ENCODE assay signal across 8 cellular contexts in the genomic region with DNA sequence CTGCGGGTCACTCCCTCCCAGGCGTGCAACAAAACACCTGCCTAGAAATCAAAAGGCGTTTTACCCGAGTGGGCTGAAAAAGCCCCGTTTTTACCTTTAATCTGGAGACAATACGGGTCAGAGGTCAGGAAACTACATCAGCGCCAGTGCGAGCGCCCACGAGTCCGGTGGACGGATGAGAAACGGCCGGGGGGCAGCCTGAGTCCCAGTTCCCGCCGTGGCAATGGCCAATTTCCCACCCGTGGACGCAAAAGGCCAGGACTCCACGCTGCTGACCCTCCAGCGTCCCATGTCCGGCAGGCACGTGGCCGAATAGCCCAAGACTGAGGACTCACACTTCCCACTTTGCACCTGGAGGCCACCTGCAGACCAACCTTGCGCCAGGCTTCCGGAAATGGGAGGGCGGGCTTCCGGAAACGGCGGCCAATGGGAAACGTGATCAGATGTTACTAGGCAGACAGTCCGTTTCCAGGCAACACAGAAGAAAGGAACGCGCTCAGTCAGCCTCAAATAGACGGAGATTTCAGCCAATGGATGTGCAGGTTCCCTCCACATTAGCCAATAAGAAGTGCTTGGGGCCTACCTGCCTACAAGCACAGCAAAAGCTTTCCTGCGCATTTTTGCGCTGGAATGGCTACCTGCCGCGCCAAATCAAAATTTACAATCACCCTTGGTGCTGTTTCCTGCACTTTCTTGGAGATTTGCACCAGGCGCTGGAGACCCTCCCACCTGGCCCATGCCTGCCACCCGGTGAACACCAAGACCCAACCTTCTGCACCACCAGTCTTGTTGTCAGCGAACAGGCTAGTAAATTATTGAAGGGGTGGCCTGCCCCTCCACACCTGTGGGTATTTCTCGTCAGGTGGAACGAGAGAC. TPM values are rescaled to one million over a fixed set of nuclear protein-coding genes. Genes with fewer than 3 reads are reported as not detected.
DNase-seq lines count a peak whose midpoint lies in the region; ATAC-seq, FAIRE-seq and TF ChIP-seq lines count a peak whose summit lies in the region.

No MANE protein-coding gene starts in this region.

- intact Hi-C loops in K562 (cut with micrococcal nuclease) (no loop called here), aorta (cut with DNase I) (no loop called here)

- no peak overlapping the region for H3K27ac ChIP-seq in Karpas-422 (ENCODE audit: low read length)
- no peak overlapping the region; the same call in 2 of the 3 replicates for H3K27ac ChIP-seq in K562 (ENCODE audit: extremely low read depth, low read depth, low read length)
- H3K27ac ChIP-seq in aorta (ENCODE audit: low read depth in 1 of 2, low read length in 2 of 2): no peak overlapping the region

- no peaks in the 10 kb centered on the region for H3K27me3 Mint-ChIP-seq in T-helper 2 cell treated with Interferon-gamma antibody and Interleukin-4, amounts not matched to agents 5 μg/mL and 100 μg/mL, for 36 hours (ENCODE audit: low read depth)

- peaks cover 65% of the 10 kb centered on the region for H3K9me3 Mint-ChIP-seq in T-helper 2 cell treated with Interferon-gamma antibody and Interleukin-4, amounts not matched to agents 5 μg/mL and 100 μg/mL, for 36 hours

- H2AFZ ChIP-seq in Karpas-422 (ENCODE audit: low read length): 0 out of 2 replicates have a peak overlapping the region, but pooled peaks have one; percentile 42
- peak overlapping the region; percentile 50; the same call in 1 of the 2 replicates for H2AFZ ChIP-seq in K562 (ENCODE audit: low read depth, low read length)

- DNase-seq in A172 (ENCODE audit: low spot score) (peak; percentile 71), Karpas-422 (peak; percentile 72), K562 (ENCODE audit: extremely low read depth in 1 of 4, low spot score in 3 of 4) (peak; percentile 18 to 33 (median 26)), hypothalamus (lab: John Stamatoyannopoulos, UW) (peak; percentile 24 to 96 (median 83)), renal cortical epithelial cell (ENCODE audit: low read depth) (peak; percentile 87), aorta (peak; percentile 82 to 88)
- DNase-seq in T-helper 2 cell treated with Interferon-gamma antibody and Interleukin-4, amounts not matched to agents 5 μg/mL and 100 μg/mL, for 36 hours (ENCODE audit: low spot score): peak; percentile 42

- TF ChIP-seq RAD21 in K562 (CRISPR knock-in tag; conservative IDR thresholded peaks at IDR 0.05 in 1 of 2, IDR thresholded peaks at IDR 0.05 in 1 of 2): no peak

- no peak for FAIRE-seq in K562 (lab: Jason Lieb, UNC)

- H3K9me1 ChIP-seq in K562 (ENCODE audit: control insufficient read depth, insufficient read depth, low read length): no peaks in the 10 kb centered on the region

- no peak for TF ChIP-seq CTCF in K562 (IDR thresholded peaks at IDR 0.05 in 2 of 3, conservative IDR thresholded peaks at IDR 0.05 in 1 of 3; ENCODE audit: insufficient read depth in 2 of 3, low read depth in 1 of 3, low read length in 3 of 3)

- H4K20me1 ChIP-seq in Karpas-422 (ENCODE audit: insufficient read depth, low read depth, low read length): no peaks in the 10 kb centered on the region
- no peaks in the 10 kb centered on the region for H4K20me1 ChIP-seq in K562 (replicated peaks; ENCODE audit: control insufficient read depth, insufficient read depth, low read length)

- no peaks in the 10 kb centered on the region for H3K27me3 ChIP-seq in Karpas-422 (ENCODE audit: low read length)
- no peaks in the 10 kb centered on the region for H3K27me3 ChIP-seq in K562 (ENCODE audit: control insufficient read depth in 2 of 2, insufficient read depth in 2 of 2, low read length in 2 of 2)
- no peaks in the 10 kb centered on the region for H3K27me3 ChIP-seq in aorta (ENCODE audit: control insufficient read depth in 1 of 2, insufficient read depth in 2 of 2, low read length in 1 of 2)

- H3K4me2 ChIP-seq in Karpas-422 (ENCODE audit: low read depth, low read length, poor library complexity, severe bottlenecking) (no peak overlapping the region), K562 (ENCODE audit: insufficient read depth, low read length) (peak overlapping the region; percentile 37)

- no peaks in the 10 kb centered on the region for H3K4me1 ChIP-seq in Karpas-422 (ENCODE audit: low read length)
- H3K4me1 ChIP-seq in K562 (replicated peaks in 1 of 2; ENCODE audit: control insufficient read depth in 2 of 2, insufficient read depth in 2 of 2, low read length in 2 of 2): peaks cover 0 to 4% of the 10 kb centered on the region in 2 experiments; a peak in 2 of 5 replicates
- no peaks in the 10 kb centered on the region for H3K4me1 ChIP-seq in aorta (ENCODE audit: control insufficient read depth in 1 of 2, insufficient read depth in 2 of 2, low read length in 2 of 2)

- CTCF ChIA-PET in K562 (lab: Yijun Ruan, JAX; ENCODE audit: low intra/inter-chr PET ratio): no interaction called here

- no peak for TF ChIP-seq POLR2A in K562 (conservative IDR thresholded peaks at IDR 0.05)

- H3K9me3 ChIP-seq in Karpas-422 (ENCODE audit: low read length) (peaks cover 18% of the 10 kb centered on the region; the same call in 1 of the 2 replicates), K562 (replicated peaks; ENCODE audit: control insufficient read depth, insufficient read depth, low read depth, low read length) (no peaks in the 10 kb centered on the region; the same call in 1 of the 2 replicates), aorta (ENCODE audit: control insufficient read depth, low read length) (peaks cover 3% of the 10 kb centered on the region)

- in situ Hi-C loops in K562 (cut with MboI): no loop called here

- H3K9me2 ChIP-seq in Karpas-422 (replicated peaks; ENCODE audit: insufficient read depth, low read length): no peaks in the 10 kb centered on the region

- peaks cover 5% of the 10 kb centered on the region for H3K36me3 Mint-ChIP-seq in T-helper 2 cell treated with Interferon-gamma antibody and Interleukin-4, amounts not matched to agents 5 μg/mL and 100 μg/mL, for 36 hours (ENCODE audit: low read depth)

- peak overlapping the region; percentile 17 for H3K27ac Mint-ChIP-seq in T-helper 2 cell treated with Interferon-gamma antibody and Interleukin-4, amounts not matched to agents 5 μg/mL and 100 μg/mL, for 36 hours

- POLR2A ChIA-PET in K562 (lab: Yijun Ruan, JAX): no interaction called here

- peak overlapping the region; percentile 64 for H3K4me3 Mint-ChIP-seq in T-helper 2 cell treated with Interferon-gamma antibody and Interleukin-4, amounts not matched to agents 5 μg/mL and 100 μg/mL, for 36 hours

- WGBS in K562 (ENCODE audit: insufficient coverage, low coverage, missing lambda C conversion rate): 3% methylated on average over 43 of the region's 43 CpGs
- 1 to 2% methylated on average over 43 of the region's 43 CpGs for WGBS in aorta, 2 donors

- H3K4me1 Mint-ChIP-seq in T-helper 2 cell treated with Interferon-gamma antibody and Interleukin-4, amounts not matched to agents 5 μg/mL and 100 μg/mL, for 36 hours (ENCODE audit: low read depth): peaks cover 2% of the 10 kb centered on the region

- TSS peak; percentile 59 for BruUV-seq in K562 (replicated peaks; lab: Mats Ljungman, UMichigan)

- H3K4me3 ChIP-seq in Karpas-422 (ENCODE audit: low read length) (peak overlapping the region; percentile 5; the same call in 1 of the 2 replicates), K562 (peak overlapping the region; percentile 33), aorta (ENCODE audit: low read length in 2 of 2) (peak overlapping the region; percentile 15 to 44)

- TF ChIP-seq EP300 in K562 (IDR thresholded peaks at IDR 0.05; ENCODE audit: low read length): no peak

- H3K9ac ChIP-seq in Karpas-422 (ENCODE audit: low read length) (no peak overlapping the region), K562 (ENCODE audit: insufficient read depth in 1 of 2, low read depth in 2 of 2, low read length in 2 of 2) (no peak overlapping the region)

- H3K79me2 ChIP-seq in Karpas-422 (ENCODE audit: low read length): no peaks in the 10 kb centered on the region
- H3K79me2 ChIP-seq in K562 (ENCODE audit: control insufficient read depth, insufficient read depth, low read length): no peaks in the 10 kb centered on the region

- peak; percentile 71 for ATAC-seq in GM18873 (IDR thresholded peaks at IDR 0.05; ENCODE audit: low FRiP score, unreplicated experiment)
- ATAC-seq in K562: peak; percentile 69
- ATAC-seq in aorta (ENCODE audit: low FRiP score): peak; percentile 95

- H3K36me3 ChIP-seq in Karpas-422 (ENCODE audit: insufficient read depth, low read length) (peaks cover 4% of the 10 kb centered on the region; the same call in 1 of the 2 replicates), K562 (ENCODE audit: control insufficient read depth, insufficient read depth, low read length) (no peaks in the 10 kb centered on the region), aorta (ENCODE audit: control insufficient read depth in 1 of 2, insufficient read depth in 2 of 2, low read length in 1 of 2) (peaks cover 0 to 2% of the 10 kb centered on the region in 2 donors)

TF ChIP-seq in K562, 482 proteins besides CTCF, POLR2A, EP300 and RAD21 (continues in another document):
- TF ChIP-seq ZNF184 (CRISPR knock-in tag; IDR thresholded peaks at IDR 0.05) (no peak), HNRNPK (IDR thresholded peaks at IDR 0.05; ENCODE audit: low read depth, low read length, poor library complexity, severe bottlenecking) (no peak), NONO (IDR thresholded peaks at IDR 0.05; ENCODE audit: low read depth in 2 of 2, low read length in 1 of 2) (no peak), DDX20 (tag; IDR thresholded peaks at IDR 0.05; ENCODE audit: low read depth) (no peak)

RNA-seq across cellular contexts. Expression of a gene that starts 47.4 kb away (rescaled TPM):
- total RNA-seq in A172 (2014; rRNA removed; shearing (Covaris generic)): 2.1 and 3.8 TPM in 2 replicates
- total RNA-seq in Karpas-422 (2014; rRNA removed; shearing (Covaris generic); ENCODE audit: low replicate concordance): 8.1 and 8.4 TPM in 2 replicates
- total RNA-seq in K562 (2011; cell fraction: chromatin; rRNA removed; ENCODE audit: low replicate concordance): 2.0 and 7.1 TPM in 2 replicates
- total RNA-seq in K562 (2011; cell fraction: nucleolus; rRNA removed): 1.3 and 2.3 TPM in 2 replicates
- 2.7 and 3.1 TPM in 2 replicates for total RNA-seq in K562 (2011; cell fraction: nucleoplasm; rRNA removed)
- total RNA-seq in K562 (2014; rRNA removed) (0.41 and 1.1 TPM in 2 replicates), K562 (2014; rRNA removed; fragmentation: Illumina TruSeq; extraction: Trizol) (1.5 and 2.1 TPM in 2 replicates), K562 (2015; rRNA removed; fragmentation: Illumina TruSeq; extraction: Trizol) (1.4 and 2.1 TPM in 2 replicates), K562 (2021) (0.65 and 1.2 TPM in 2 replicates), renal cortical epithelial cell (2.1 and 5.5 TPM in 2 replicates), aorta (10 to 100 TPM in 1 of 2 donors, 1 to 10 TPM in 1; 4.4 to 11.5 TPM)
- polyA plus RNA-seq in K562 (2011; rRNA removed) (1.3 and 1.9 TPM in 2 replicates), K562 (2014; fragmentation: Illumina TruSeq; extraction: Trizol) (0.35 and 0.80 TPM in 2 replicates), K562 (2014; fragmentation: Nextera tagmentation; extraction: Ambion mirVana) (1 to 10 TPM; 1.6 to 1.7 TPM), K562 (2014; rRNA removed) (0.30 and 0.94 TPM in 2 replicates), aorta (1 to 10 TPM; 2.0 to 2.9 TPM)
- 0.22 and 0.59 TPM in 2 replicates for polyA plus RNA-seq in K562 (2011; cell fraction: cytosol; rRNA removed)
- 1.0 and 1.1 TPM in 2 replicates for polyA plus RNA-seq in K562 (2011; cell fraction: nucleus; rRNA removed)
- 0.82 and 0.89 TPM in 2 replicates for polyA plus RNA-seq in K562 (2012)
- polyA minus RNA-seq in K562 (2011; rRNA and poly(A)+ RNA removed): 2.1 and 2.2 TPM in 2 replicates
- 0.18 and 0.38 TPM in 2 replicates for polyA minus RNA-seq in K562 (2011; cell fraction: cytosol; rRNA and poly(A)+ RNA removed)
- polyA minus RNA-seq in K562 (2011; cell fraction: nucleus; rRNA and poly(A)+ RNA removed): 0.94 and 1.7 TPM in 2 replicates

Comparison
In these comparisons a context has a peak if more than half of its experiments do, and no peak if none do; other contexts are left out.
1. DNase-seq: peak in every context shown above with its lines; median percentile 87 in renal cortical epithelial cell; 85 in aorta; 83 in hypothalamus; 72 in Karpas-422; 71 in A172; 42 in T-helper 2 cell treated with Interferon-gamma antibody and Interleukin-4, amounts not matched to agents 5 μg/mL and 100 μg/mL, for 36 hours; 26 in K562.